Comparison of ENCODE assay signal across 19 cellular contexts in the genomic region with DNA sequence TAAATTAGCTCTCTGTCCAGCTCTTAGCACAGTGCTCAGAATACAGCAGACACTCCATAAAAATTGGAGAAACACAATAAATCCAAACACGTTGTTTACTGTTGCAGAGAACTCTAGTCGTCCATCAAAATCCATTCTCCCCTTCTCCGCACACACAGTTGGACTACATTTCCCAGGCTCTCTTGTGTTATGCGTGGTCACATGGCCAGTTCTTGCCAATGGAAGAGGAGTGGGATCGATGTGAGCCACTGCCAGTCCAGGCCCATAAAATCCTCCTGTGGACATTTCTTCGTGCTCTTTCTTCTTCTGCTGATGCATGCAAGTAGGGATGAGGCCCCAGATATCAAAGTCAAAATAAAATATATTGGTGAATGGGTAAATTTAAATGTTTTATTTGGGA.
DNase-seq lines count a peak whose midpoint lies in the region; ATAC-seq, FAIRE-seq and TF ChIP-seq lines count a peak whose summit lies in the region.
"Had no signal": no experiment of that assay in that cellular context is flagged by ENCODE, and none has a peak within 500 bp of the region (broad histone marks: within the 10 kb centered on the region; RNA-seq: fewer than 3 reads in every experiment).

No MANE protein-coding gene starts in this region.

- no peak overlapping the region for H3K9ac ChIP-seq in HepG2 (ENCODE audit: insufficient read depth, low read depth, low read length)
- H3K9ac ChIP-seq: KMS-11 had no signal

- in situ Hi-C loops in HepG2 (cut with HindIII; ENCODE audit: extremely low pct_ligation_motif_present, low pct_unique_long_range_greater_than_20kb) = no loop called here

- H3K9me3 ChIP-seq in HepG2 (ENCODE audit: low read length) = peaks cover 43% of the 10 kb centered on the region
- H3K9me3 ChIP-seq in right lobe of liver = no peaks in the 10 kb centered on the region

- H3K9me3 Mint-ChIP-seq in WTC11 = peaks cover 54% of the 10 kb centered on the region

- H3K4me3 Mint-ChIP-seq in WTC11 = no peak overlapping the region
- H3K4me3 Mint-ChIP-seq: B cell; CD4-positive, alpha-beta memory T cell; H9; HFFc6 had no signal

- H3K4me1 ChIP-seq in HepG2 (ENCODE audit: insufficient read depth, low read length) = no peaks in the 10 kb centered on the region
- no peaks in the 10 kb centered on the region for H3K4me1 ChIP-seq in right lobe of liver

- ATAC-seq in HepG2 = no peak
- no peak for ATAC-seq in right lobe of liver
- ATAC-seq in WTC11 = no peak
- ATAC-seq in left colon = no peak

- TF ChIP-seq CTCF in HepG2 (CRISPR knock-in tag; IDR thresholded peaks at IDR 0.05) = no peak
- no peak for TF ChIP-seq CTCF in right lobe of liver (IDR thresholded peaks at IDR 0.05)
- TF ChIP-seq CTCF in WTC11 (IDR thresholded peaks at IDR 0.05) = no peak

- CTCF ChIA-PET in HepG2 (lab: Yijun Ruan, JAX; ENCODE audit: low intra/inter-chr PET ratio, low total read pairs) = interaction anchor here (2.7 kb wide), 1 partner anchor 26 kb away, joined by 34 read pairs; no protein-coding TSS in a partner anchor
- CTCF ChIA-PET in WTC11 (lab: Charles Lee) = interaction anchor here (1.1 to 1.5 kb wide), 3 partner anchors 24 to 31 kb away, joined by 3 to 5 read pairs (median 3); no protein-coding TSS in a partner anchor

- H3K36me3 ChIP-seq in HepG2 (replicated peaks in 1 of 2; ENCODE audit: control insufficient read depth in 1 of 2, insufficient read depth in 2 of 2, low read length in 2 of 2) (no peaks in the 10 kb centered on the region), right lobe of liver (no peaks in the 10 kb centered on the region)

- H3K4me1 Mint-ChIP-seq in WTC11 = no peaks in the 10 kb centered on the region
- H3K4me1 Mint-ChIP-seq: B cell, H9 had no signal

- FAIRE-seq in HepG2 (lab: Jason Lieb, UNC) = no peak
- FAIRE-seq: G401.6, GM12891 had no signal

- H3K27ac ChIP-seq in HepG2 (ENCODE audit: extremely low read length, insufficient read depth, low read length) (no peak overlapping the region), right lobe of liver (no peak overlapping the region)
- H3K27ac ChIP-seq: C4-2B, KMS-11 had no signal

- WGBS in HepG2 (ENCODE audit: low lambda C conversion rate) = 31% methylated on average over 6 of the region's 6 CpGs
- WGBS in right lobe of liver (ENCODE audit: insufficient coverage, low coverage, low lambda C conversion rate, missing lambda C conversion rate) = 64% methylated on average over 6 of the region's 6 CpGs

- no peak overlapping the region for H3K4me2 ChIP-seq in HepG2 (ENCODE audit: low read depth, low read length)
- H3K4me2 ChIP-seq: KMS-11 had no signal

- TF ChIP-seq POLR2A in HepG2 (IDR thresholded peaks at IDR 0.05; ENCODE audit: insufficient read depth in 1 of 2, low read depth in 2 of 2, low read length in 2 of 2) = no peak
- no peak for TF ChIP-seq POLR2A in right lobe of liver (IDR thresholded peaks at IDR 0.05)

- H3K4me3 ChIP-seq in HepG2 (replicated peaks in 1 of 3; ENCODE audit: insufficient read depth in 1 of 3, low read depth in 2 of 3, low read length in 3 of 3) (no peak overlapping the region), right lobe of liver (no peak overlapping the region)

- POLR2A ChIA-PET in HepG2 (lab: Yijun Ruan, JAX) (no interaction called here), WTC11 (lab: Charles Lee) (no interaction called here)

- TF ChIP-seq RAD21 in HepG2 (CRISPR knock-in tag; IDR thresholded peaks at IDR 0.05) = no peak
- no peak for TF ChIP-seq RAD21 in Ishikawa (IDR thresholded peaks at IDR 0.05; ENCODE audit: low read depth)

- H4K20me1 ChIP-seq in HepG2 (ENCODE audit: insufficient read depth, low read length) = no peaks in the 10 kb centered on the region

- H3K27me3 Mint-ChIP-seq in WTC11 (ENCODE audit: low read depth) = peaks cover 11% of the 10 kb centered on the region
- H3K27me3 Mint-ChIP-seq: B cell had no signal

- H2AFZ ChIP-seq in HepG2 (ENCODE audit: low read length) = no peak overlapping the region

- H3K27ac Mint-ChIP-seq in WTC11 = no peak overlapping the region
- H3K27ac Mint-ChIP-seq: B cell; CD4-positive, alpha-beta memory T cell; H9; HFFc6 had no signal

- no peak for DNase-seq in HepG2 (ENCODE audit: low spot score)
- no peak for DNase-seq in right lobe of liver
- no peak for DNase-seq in WTC11 (ENCODE audit: low spot score)
- no peak for DNase-seq in NCI-H524 (lab: John Stamatoyannopoulos, UW)
- DNase-seq in HCEC 1CT = no peak
- DNase-seq in left colon = no peak
- DNase-seq: CD4-positive, alpha-beta memory T cell; DMS153; DMS79 treated with DMSO at 0.1 percent for 48 hours; EL; GOT3; H9; HFFc6 had no signal

- no TSS peak for BruUV-seq in HepG2 (replicated peaks; lab: Mats Ljungman, UMichigan)

- H3K27me3 ChIP-seq in HepG2 (ENCODE audit: control insufficient read depth in 1 of 2, insufficient read depth in 2 of 2, low read length in 2 of 2) = no peaks in the 10 kb centered on the region
- H3K27me3 ChIP-seq in right lobe of liver = no peaks in the 10 kb centered on the region

- no peaks in the 10 kb centered on the region for H3K79me2 ChIP-seq in HepG2 (ENCODE audit: insufficient read depth, low read length)

- peaks cover 50% of the 10 kb centered on the region for H3K36me3 Mint-ChIP-seq in WTC11

- intact Hi-C loops in HepG2 (cut with micrococcal nuclease; ENCODE audit: unreplicated experiment) = no loop called here
- intact Hi-C loops in right lobe of liver (cut with DNase I) = no loop called here
- intact Hi-C loops in left colon (cut with DNase I, micrococcal nuclease) = no loop called here

- no peak for TF ChIP-seq EP300 in HepG2 (IDR thresholded peaks at IDR 0.05; ENCODE audit: low read depth in 2 of 2, low read length in 2 of 2)
- TF ChIP-seq EP300 in HepG2 (CRISPR knock-in tag; IDR thresholded peaks at IDR 0.05; ENCODE audit: borderline replicate concordance) = no peak
- no peak for TF ChIP-seq EP300 in Ishikawa (IDR thresholded peaks at IDR 0.05; ENCODE audit: borderline replicate concordance)

TF ChIP-seq in HepG2, 621 proteins besides CTCF, POLR2A, EP300 and RAD21:
- TF ChIP-seq NFKB2 (CRISPR knock-in tag; IDR thresholded peaks at IDR 0.05; ENCODE audit: borderline replicate concordance) (no peak), THAP11 (CRISPR knock-in tag; IDR thresholded peaks at IDR 0.05) (peak; percentile 26; the same call in 1 of the 2 replicates)

TF ChIP-seq in Ishikawa, 13 proteins besides CTCF, POLR2A, EP300 and RAD21:
- TF ChIP-seq, protein P1, sequence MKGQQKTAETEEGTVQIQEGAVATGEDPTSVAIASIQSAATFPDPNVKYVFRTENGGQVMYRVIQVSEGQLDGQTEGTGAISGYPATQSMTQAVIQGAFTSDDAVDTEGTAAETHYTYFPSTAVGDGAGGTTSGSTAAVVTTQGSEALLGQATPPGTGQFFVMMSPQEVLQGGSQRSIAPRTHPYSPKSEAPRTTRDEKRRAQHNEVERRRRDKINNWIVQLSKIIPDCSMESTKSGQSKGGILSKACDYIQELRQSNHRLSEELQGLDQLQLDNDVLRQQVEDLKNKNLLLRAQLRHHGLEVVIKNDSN (IDR thresholded peaks at IDR 0.05) = peak; percentile 80
- TF ChIP-seq NFIC (IDR thresholded peaks at IDR 0.05) = no peak

TF ChIP-seq in WTC11, 78 proteins besides CTCF, POLR2A, EP300 and RAD21:
- TF ChIP-seq, protein P2, sequence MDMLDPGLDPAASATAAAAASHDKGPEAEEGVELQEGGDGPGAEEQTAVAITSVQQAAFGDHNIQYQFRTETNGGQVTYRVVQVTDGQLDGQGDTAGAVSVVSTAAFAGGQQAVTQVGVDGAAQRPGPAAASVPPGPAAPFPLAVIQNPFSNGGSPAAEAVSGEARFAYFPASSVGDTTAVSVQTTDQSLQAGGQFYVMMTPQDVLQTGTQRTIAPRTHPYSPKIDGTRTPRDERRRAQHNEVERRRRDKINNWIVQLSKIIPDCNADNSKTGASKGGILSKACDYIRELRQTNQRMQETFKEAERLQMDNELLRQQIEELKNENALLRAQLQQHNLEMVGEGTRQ (CRISPR knock-in tag; IDR thresholded peaks at IDR 0.05) = peak; percentile 73
- no peak for TF ChIP-seq SMAD4 (CRISPR knock-in tag; IDR thresholded peaks at IDR 0.05)
- TF ChIP-seq, protein P3, sequence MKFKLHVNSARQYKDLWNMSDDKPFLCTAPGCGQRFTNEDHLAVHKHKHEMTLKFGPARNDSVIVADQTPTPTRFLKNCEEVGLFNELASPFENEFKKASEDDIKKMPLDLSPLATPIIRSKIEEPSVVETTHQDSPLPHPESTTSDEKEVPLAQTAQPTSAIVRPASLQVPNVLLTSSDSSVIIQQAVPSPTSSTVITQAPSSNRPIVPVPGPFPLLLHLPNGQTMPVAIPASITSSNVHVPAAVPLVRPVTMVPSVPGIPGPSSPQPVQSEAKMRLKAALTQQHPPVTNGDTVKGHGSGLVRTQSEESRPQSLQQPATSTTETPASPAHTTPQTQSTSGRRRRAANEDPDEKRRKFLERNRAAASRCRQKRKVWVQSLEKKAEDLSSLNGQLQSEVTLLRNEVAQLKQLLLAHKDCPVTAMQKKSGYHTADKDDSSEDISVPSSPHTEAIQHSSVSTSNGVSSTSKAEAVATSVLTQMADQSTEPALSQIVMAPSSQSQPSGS (CRISPR knock-in tag; IDR thresholded peaks at IDR 0.05; ENCODE audit: borderline replicate concordance, low read depth) = no peak
- TF ChIP-seq NFATC4 (CRISPR knock-in tag; IDR thresholded peaks at IDR 0.05) = no peak
- no peak for TF ChIP-seq HMGA2 (CRISPR knock-in tag; IDR thresholded peaks at IDR 0.05)
- TF ChIP-seq NFYB (CRISPR knock-in tag; conservative IDR thresholded peaks at IDR 0.05; ENCODE audit: low read depth) = peak; percentile 34; the same call in 1 of the 2 replicates
TF ChIP-seq in WTC11: peak in this region for 2.
